In the genomic region with DNA sequence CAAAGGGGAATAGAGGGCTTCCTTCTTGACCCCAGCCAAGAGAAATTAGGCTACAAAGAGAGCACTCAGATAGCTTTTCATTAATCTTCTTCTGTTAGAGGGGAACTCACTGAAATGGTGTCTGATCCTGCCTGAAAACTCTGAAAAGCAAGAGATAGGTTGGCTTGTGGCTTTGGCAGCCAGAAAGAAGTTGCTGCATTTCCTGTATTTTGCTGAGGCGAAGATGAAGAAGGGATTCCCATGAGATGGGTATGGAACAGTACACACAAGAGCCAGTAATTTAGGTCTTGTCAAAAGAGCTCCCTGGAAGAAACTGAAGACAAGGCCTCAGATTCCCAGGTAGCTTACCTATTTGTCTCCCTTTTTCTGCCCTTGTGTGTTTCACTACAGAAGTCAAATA, we compare ENCODE assay signal across 20 cellular contexts.
A peak's percentile ranks its signal among the peaks of the same experiment; 100 is the strongest.
DNase-seq lines count a peak whose midpoint lies in the region; ATAC-seq and TF ChIP-seq lines count a peak whose summit lies in the region.
"Had no signal": no experiment of that assay in that cellular context is flagged by ENCODE, and none has a peak within 500 bp of the region (broad histone marks: within the 10 kb centered on the region; RNA-seq: fewer than 3 reads in every experiment).

No MANE protein-coding gene starts in this region.

- no peaks in the 10 kb centered on the region for H3K9me3 ChIP-seq in subcutaneous abdominal adipose tissue (ENCODE audit: control insufficient read depth in 5 of 5, low read length in 5 of 5)
- no peaks in the 10 kb centered on the region for H3K9me3 ChIP-seq in H9 (ENCODE audit: control insufficient read depth, low read depth, low read length)
- peaks cover 3% of the 10 kb centered on the region; the same call in 1 of the 2 replicates for H3K9me3 ChIP-seq in MG63
- H3K9me3 ChIP-seq: gastrocnemius medialis, ovary had no signal

- no peak overlapping the region for H3K27ac Mint-ChIP-seq in H9
- H3K27ac Mint-ChIP-seq: activated T-cell treated with anti-CD3 and anti-CD28 coated beads, Interleukin-2, amount 50 U/mL, for 72 hours; type B pancreatic cell had no signal

- H3K9ac ChIP-seq in subcutaneous abdominal adipose tissue (ENCODE audit: low read length in 5 of 5), result no peak overlapping the region
- H3K9ac ChIP-seq in H9 (ENCODE audit: extremely low read depth, insufficient read length, low read length), result no peak overlapping the region

- no peaks in the 10 kb centered on the region for H3K79me2 ChIP-seq in H9 (ENCODE audit: insufficient read depth, low read length)

- no peaks in the 10 kb centered on the region for H3K36me3 Mint-ChIP-seq in H9 (ENCODE audit: insufficient read depth in 1 of 3, low read depth in 3 of 3)
- H3K36me3 Mint-ChIP-seq: type B pancreatic cell had no signal

- H3K79me1 ChIP-seq in H9 (ENCODE audit: insufficient read depth, low read depth, low read length, poor library complexity, severe bottlenecking), result no peaks in the 10 kb centered on the region

- no peaks in the 10 kb centered on the region for H3K23me2 ChIP-seq in H9 (ENCODE audit: insufficient read length, low read depth, low read length, poor library complexity, severe bottlenecking)

- H3K27me3 ChIP-seq in subcutaneous abdominal adipose tissue (ENCODE audit: control insufficient read depth in 5 of 5, insufficient read depth in 4 of 5, low read length in 5 of 5), result no peaks in the 10 kb centered on the region
- H3K27me3 ChIP-seq in H9 (ENCODE audit: insufficient read depth, low read length), result no peaks in the 10 kb centered on the region
- H3K27me3 ChIP-seq in MG63, result no peaks in the 10 kb centered on the region
- H3K27me3 ChIP-seq: gastrocnemius medialis, ovary had no signal

- H3K27me3 Mint-ChIP-seq in H9 (ENCODE audit: low read depth), result no peaks in the 10 kb centered on the region
- H3K27me3 Mint-ChIP-seq: type B pancreatic cell had no signal

- no peak overlapping the region for H3K4ac ChIP-seq in H9 (ENCODE audit: low read depth, low read length)

- no peak overlapping the region for H3K4me2 ChIP-seq in H9 (ENCODE audit: insufficient read depth, insufficient read length, low read length)

- H3K4me3 ChIP-seq in astrocyte of the spinal cord (ENCODE audit: low read depth, low read length) (no peak overlapping the region), subcutaneous abdominal adipose tissue (ENCODE audit: low read depth in 1 of 5, low read length in 5 of 5) (no peak overlapping the region), MG63 (no peak overlapping the region)
- H3K4me3 ChIP-seq: gastrocnemius medialis, GM12878, ovary had no signal

- no peak overlapping the region for H2BK5ac ChIP-seq in H9 (ENCODE audit: insufficient read length, low read length)

- peaks cover 10 to 44% (median 26%) of the 10 kb centered on the region in 5 donors for H3K4me1 ChIP-seq in subcutaneous abdominal adipose tissue (ENCODE audit: control insufficient read depth in 5 of 5, insufficient read depth in 5 of 5, low read length in 5 of 5)
- no peaks in the 10 kb centered on the region for H3K4me1 ChIP-seq in H9 (ENCODE audit: insufficient read depth, low read length)
- H3K4me1 ChIP-seq: gastrocnemius medialis had no signal

- no peak overlapping the region for H3T11ph ChIP-seq in H9 (ENCODE audit: low read length)

- no peak overlapping the region for H3K23ac ChIP-seq in H9 (ENCODE audit: insufficient read length, low read depth, low read length)

- no peak overlapping the region for H2BK12ac ChIP-seq in H9 (ENCODE audit: insufficient read length, low read depth, low read length)

- no peak overlapping the region for H4K5ac ChIP-seq in H9 (ENCODE audit: insufficient read length, low read depth, low read length)

- no peak overlapping the region for H2BK20ac ChIP-seq in H9 (ENCODE audit: low read depth, low read length, poor library complexity, severe bottlenecking)

- intact Hi-C loops in left ventricle myocardium superior (cut with micrococcal nuclease), result no loop called here

- H4K91ac ChIP-seq in H9 (ENCODE audit: insufficient read length, low read depth, low read length), result no peak overlapping the region

- H3K27ac ChIP-seq in subcutaneous abdominal adipose tissue (ENCODE audit: low read depth, low read length) (peak overlapping the region; percentile 2), H9 (ENCODE audit: insufficient read length, low read depth, low read length) (no peak overlapping the region)

- no peaks in the 10 kb centered on the region for H3K36me3 ChIP-seq in subcutaneous abdominal adipose tissue (ENCODE audit: control insufficient read depth in 5 of 5, insufficient read depth in 5 of 5, low read length in 5 of 5)
- H3K36me3 ChIP-seq in MG63, result no peaks in the 10 kb centered on the region; the same call in 1 of the 2 replicates
- H3K36me3 ChIP-seq: gastrocnemius medialis, ovary had no signal

- H4K20me1 ChIP-seq in H9 (ENCODE audit: control insufficient read depth, insufficient read depth, insufficient read length), result no peaks in the 10 kb centered on the region

- in situ Hi-C loops in astrocyte of the spinal cord (cut with HindIII; ENCODE audit: low sequenced_read_pairs), result no loop called here

- H3K56ac ChIP-seq in H9 (ENCODE audit: insufficient read length, low read depth, low read length), result no peak overlapping the region

- no peak overlapping the region for H2BK120ac ChIP-seq in H9 (ENCODE audit: low read depth, low read length, poor library complexity, severe bottlenecking)

- peak; percentile 46 for ATAC-seq in left ventricle myocardium superior
- ATAC-seq in stimulated activated naive CD8-positive, alpha-beta T cell treated with anti-CD3 and anti-CD28 coated beads, Interleukin-15, Interleukin-2, amounts not matched to agents 100 U/mL and 50 U/mL, for 24 hours, result no peak
- ATAC-seq: activated T-cell treated with anti-CD3 and anti-CD28 coated beads, Interleukin-2, amount 50 U/mL, for 72 hours; GM12878 had no signal

- H3K4me3 Mint-ChIP-seq in H9, result no peak overlapping the region
- H3K4me3 Mint-ChIP-seq: activated T-cell treated with anti-CD3 and anti-CD28 coated beads, Interleukin-2, amount 50 U/mL, for 72 hours; type B pancreatic cell had no signal

- no peak overlapping the region for H3K18ac ChIP-seq in H9 (ENCODE audit: insufficient read length, low read depth, low read length)

- H4K8ac ChIP-seq in H9 (replicated peaks; ENCODE audit: insufficient read length, low read depth, low read length), result no peak overlapping the region

- H2AFZ ChIP-seq in H9 (ENCODE audit: low read length), result no peak overlapping the region

- no peaks in the 10 kb centered on the region for H3K9me3 Mint-ChIP-seq in H9
- H3K9me3 Mint-ChIP-seq: activated T-cell treated with anti-CD3 and anti-CD28 coated beads, Interleukin-2, amount 50 U/mL, for 72 hours had no signal

- no peak overlapping the region for H2AK5ac ChIP-seq in H9 (ENCODE audit: insufficient read length, low read length)

- WGBS in H9 (ENCODE audit: extremely low coverage, insufficient read length, low lambda C conversion rate), result no CpG with 5 or more reads among the region's 1 CpG

- DNase-seq in LHCN-M2 (ENCODE audit: low read depth) (peak; percentile 10), astrocyte of the spinal cord (ENCODE audit: low read depth, low spot score) (peak; percentile 41), left ventricle myocardium superior (no peak), H9 (no peak), MG63 (no peak)
- DNase-seq in stimulated activated CD4-positive, alpha-beta T cell treated with anti-CD3 and anti-CD28 coated beads, Interleukin-4, amount 100 ng/mL, for 1 hour, result no peak
- DNase-seq in stimulated activated naive CD8-positive, alpha-beta T cell treated with anti-CD3 and anti-CD28 coated beads, Interleukin-15, Interleukin-2, amounts not matched to agents 100 U/mL and 50 U/mL, for 24 hours, result no peak
- DNase-seq: activated T-cell treated with anti-CD3 and anti-CD28 coated beads, Interleukin-2, amount 50 U/mL, for 72 hours; amniotic stem cell; dermis blood vessel endothelial cell; EL; gastrocnemius medialis; midbrain; MM.1S; NCI-H2081 treated with DMSO at 0.1 percent for 48 hours; NCI-H774; ovary had no signal

- H3K4me1 Mint-ChIP-seq in H9, result no peaks in the 10 kb centered on the region

- H3K14ac ChIP-seq in H9 (ENCODE audit: insufficient read depth, low read length), result no peak overlapping the region

- no peak overlapping the region for H2BK15ac ChIP-seq in H9 (ENCODE audit: low read depth, low read length)

- TF ChIP-seq CTCF in astrocyte of the spinal cord (IDR thresholded peaks at IDR 0.05; ENCODE audit: low read depth, low read length) (no peak), H9 (conservative IDR thresholded peaks at IDR 0.05) (no peak)

Comparison
In these comparisons a context has a peak if more than half of its experiments do, and no peak if none do; other contexts are left out.
1. DNase-seq: peak in LHCN-M2 (single experiment) and astrocyte of the spinal cord (single experiment); none in left ventricle myocardium superior (single experiment), stimulated activated CD4-positive, alpha-beta T cell treated with anti-CD3 and anti-CD28 coated beads, Interleukin-4, amount 100 ng/mL, for 1 hour (single experiment), stimulated activated naive CD8-positive, alpha-beta T cell treated with anti-CD3 and anti-CD28 coated beads, Interleukin-15, Interleukin-2, amounts not matched to agents 100 U/mL and 50 U/mL, for 24 hours (single experiment), H9 (single experiment) and MG63 (single experiment).